Comparison of ENCODE assay signal across 21 cellular contexts in the genomic region with DNA sequence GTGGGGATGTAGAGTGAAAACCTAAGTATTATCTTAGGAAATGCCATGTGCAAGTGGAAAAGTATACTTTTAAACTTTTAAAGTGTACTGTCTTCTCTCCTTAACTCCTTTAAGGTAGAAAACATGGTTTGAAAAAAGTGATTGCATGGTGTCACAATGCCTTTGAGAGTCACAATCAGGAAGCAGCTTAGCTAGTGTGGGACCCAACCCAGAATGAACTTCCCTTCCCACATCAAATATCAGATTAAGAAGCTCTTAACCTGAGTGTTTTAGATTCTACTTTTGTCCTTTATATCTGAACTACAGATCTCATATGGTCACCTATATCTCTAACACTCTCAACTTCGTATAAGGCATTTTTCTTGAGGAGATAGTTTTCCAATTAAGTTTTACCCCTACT.
DNase-seq lines count a peak whose midpoint lies in the region; ATAC-seq and TF ChIP-seq lines count a peak whose summit lies in the region.
"Had no signal": no experiment of that assay in that cellular context is flagged by ENCODE, and none has a peak within 500 bp of the region (broad histone marks: within the 10 kb centered on the region; RNA-seq: fewer than 3 reads in every experiment).

No MANE protein-coding gene starts in this region.

- CTCF ChIA-PET in activated naive CD4-positive, alpha-beta T cell treated with anti-CD3 and anti-CD28 coated beads, Interleukin-2, amount 10 ng/mL, durations not matched to agents 7 days and 5 days (lab: Charles Lee) = no interaction called here
- CTCF ChIA-PET in CD8-positive, alpha-beta T cell (lab: Charles Lee) = interaction anchor here (1.4 kb wide), 1 partner anchor 13 kb away, joined by 3 read pairs; no protein-coding TSS in a partner anchor

- H3K27me3 ChIP-seq in CD8-positive, alpha-beta T cell (ENCODE audit: insufficient read depth, low read length) = no peaks in the 10 kb centered on the region
- H3K27me3 ChIP-seq: BE2C; BLaER1 treated with 17β-estradiol and CSF1 and Interleukin-3, amounts not matched to agents 10 nM and 100 nM had no signal

- H3K36me3 ChIP-seq in CD8-positive, alpha-beta T cell (ENCODE audit: insufficient read depth, low read length) = no peaks in the 10 kb centered on the region
- H3K36me3 ChIP-seq in KOPT-K1 (ENCODE audit: insufficient read depth, low read length) = no peaks in the 10 kb centered on the region
- H3K36me3 ChIP-seq: BE2C; BLaER1 treated with 17β-estradiol and CSF1 and Interleukin-3, amounts not matched to agents 10 nM and 100 nM had no signal

- H3K27ac Mint-ChIP-seq in activated naive CD4-positive, alpha-beta T cell treated with anti-CD3 and anti-CD28 coated beads, Interleukin-2, amount 10 ng/mL, durations not matched to agents 7 days and 5 days = peak overlapping the region; percentile 55
- H3K27ac Mint-ChIP-seq in CD8-positive, alpha-beta T cell = peak overlapping the region; percentile 87
- peak overlapping the region in 5 of 10 donors; percentile 62 to 92 (median 88) for H3K27ac Mint-ChIP-seq in naive thymus-derived CD8-positive, alpha-beta T cell
- H3K27ac Mint-ChIP-seq: CD14-positive monocyte, GM23338, H9 had no signal

- H3K36me3 Mint-ChIP-seq in activated naive CD4-positive, alpha-beta T cell treated with anti-CD3 and anti-CD28 coated beads, Interleukin-2, amount 10 ng/mL, durations not matched to agents 7 days and 5 days = peaks cover 54% of the 10 kb centered on the region
- peaks cover 12% of the 10 kb centered on the region for H3K36me3 Mint-ChIP-seq in CD8-positive, alpha-beta T cell
- H3K36me3 Mint-ChIP-seq in naive thymus-derived CD8-positive, alpha-beta T cell = peaks cover 0 to 71% (median 11%) of the 10 kb centered on the region in 3 donors
- H3K36me3 Mint-ChIP-seq: CD14-positive monocyte had no signal

- H3K9me3 ChIP-seq in CD8-positive, alpha-beta T cell (ENCODE audit: low read length) = no peaks in the 10 kb centered on the region
- H3K9me3 ChIP-seq in KOPT-K1 (ENCODE audit: insufficient read depth, low read length, poor library complexity, severe bottlenecking) = peaks cover 15% of the 10 kb centered on the region
- H3K9me3 ChIP-seq: A549; BE2C; BLaER1 treated with 17β-estradiol and CSF1 and Interleukin-3, amounts not matched to agents 10 nM and 100 nM had no signal

- H3K27ac ChIP-seq in CD8-positive, alpha-beta T cell (ENCODE audit: low read depth, low read length) = no peak overlapping the region
- H3K27ac ChIP-seq in KOPT-K1 (ENCODE audit: low read depth, low read length, poor library complexity, severe bottlenecking) = peak overlapping the region; percentile 66
- H3K27ac ChIP-seq: A549; BLaER1 treated with 17β-estradiol and CSF1 and Interleukin-3, amounts not matched to agents 10 nM and 100 nM had no signal

- peak; percentile 42 for ATAC-seq in CD8-positive, alpha-beta T cell
- ATAC-seq in naive thymus-derived CD8-positive, alpha-beta T cell = peak; percentile 65 to 91
- no peak for ATAC-seq in HG03378 (IDR thresholded peaks at IDR 0.05; ENCODE audit: unreplicated experiment)
- ATAC-seq: A549, GM23338, HCT116 had no signal

- no peak overlapping the region for H3K4me3 ChIP-seq in CD8-positive, alpha-beta T cell (ENCODE audit: low read depth, low read length)
- H3K4me3 ChIP-seq: A549; BLaER1 treated with 17β-estradiol and CSF1 and Interleukin-3, amounts not matched to agents 10 nM and 100 nM; GM23338 had no signal

- H3K4me3 Mint-ChIP-seq in activated naive CD4-positive, alpha-beta T cell treated with anti-CD3 and anti-CD28 coated beads, Interleukin-2, amount 10 ng/mL, durations not matched to agents 7 days and 5 days = no peak overlapping the region
- H3K4me3 Mint-ChIP-seq in CD8-positive, alpha-beta T cell = peak overlapping the region; percentile 37
- peak overlapping the region in 4 of 10 donors; percentile 50 to 72 (median 54) for H3K4me3 Mint-ChIP-seq in naive thymus-derived CD8-positive, alpha-beta T cell
- H3K4me3 Mint-ChIP-seq: CD14-positive monocyte; CD4-positive, alpha-beta memory T cell; GM23338; H9 had no signal

- peaks cover 2% of the 10 kb centered on the region for H3K9me3 Mint-ChIP-seq in activated naive CD4-positive, alpha-beta T cell treated with anti-CD3 and anti-CD28 coated beads, Interleukin-2, amount 10 ng/mL, durations not matched to agents 7 days and 5 days
- no peaks in the 10 kb centered on the region for H3K9me3 Mint-ChIP-seq in CD8-positive, alpha-beta T cell
- H3K9me3 Mint-ChIP-seq in naive thymus-derived CD8-positive, alpha-beta T cell = no peaks in the 10 kb centered on the region
- H3K9me3 Mint-ChIP-seq: CD4-positive, alpha-beta memory T cell; H9 had no signal

- peaks cover 37% of the 10 kb centered on the region for H3K4me1 ChIP-seq in CD8-positive, alpha-beta T cell (ENCODE audit: insufficient read depth, low read length)
- H3K4me1 ChIP-seq: A549; BE2C; BLaER1 treated with 17β-estradiol and CSF1 and Interleukin-3, amounts not matched to agents 10 nM and 100 nM had no signal

- TF ChIP-seq CTCF in CD8-positive, alpha-beta T cell (IDR thresholded peaks at IDR 0.05) = no peak

- no peaks in the 10 kb centered on the region for H3K27me3 Mint-ChIP-seq in activated naive CD4-positive, alpha-beta T cell treated with anti-CD3 and anti-CD28 coated beads, Interleukin-2, amount 10 ng/mL, durations not matched to agents 7 days and 5 days
- H3K27me3 Mint-ChIP-seq in CD8-positive, alpha-beta T cell (ENCODE audit: low read depth) = no peaks in the 10 kb centered on the region
- H3K27me3 Mint-ChIP-seq in naive thymus-derived CD8-positive, alpha-beta T cell = no peaks in the 10 kb centered on the region
- H3K27me3 Mint-ChIP-seq: CD4-positive, alpha-beta memory T cell had no signal

- H3K4me1 Mint-ChIP-seq in activated naive CD4-positive, alpha-beta T cell treated with anti-CD3 and anti-CD28 coated beads, Interleukin-2, amount 10 ng/mL, durations not matched to agents 7 days and 5 days = peaks cover 19% of the 10 kb centered on the region
- H3K4me1 Mint-ChIP-seq in CD8-positive, alpha-beta T cell (ENCODE audit: low read depth) = peaks cover 26% of the 10 kb centered on the region
- peaks cover 18 to 50% (median 29%) of the 10 kb centered on the region in 4 donors for H3K4me1 Mint-ChIP-seq in naive thymus-derived CD8-positive, alpha-beta T cell
- H3K4me1 Mint-ChIP-seq: CD14-positive monocyte, GM23338, H9 had no signal

- DNase-seq in activated naive CD4-positive, alpha-beta T cell treated with anti-CD3 and anti-CD28 coated beads, Interleukin-2, amount 10 ng/mL, durations not matched to agents 7 days and 5 days = no peak
- DNase-seq in activated naive CD4-positive, alpha-beta T cell (lab: John Stamatoyannopoulos, UW) = no peak
- no peak for DNase-seq in CD8-positive, alpha-beta T cell
- no peak for DNase-seq in naive thymus-derived CD8-positive, alpha-beta T cell
- DNase-seq in islet precursor cell = no peak
- DNase-seq: 8988T; ACHN; AML-193; BE2C; CD4-positive, alpha-beta memory T cell; DMS 273 treated with DMSO at 0.1 percent for 48 hours; DMS79; GF-D8; H9 had no signal

- POLR2A ChIA-PET in CD8-positive, alpha-beta T cell (lab: Charles Lee) = interaction anchor here (0.8 to 1.2 kb wide), 2 partner anchors 20 to 90 kb away, joined by 3 to 5 read pairs; no protein-coding TSS in a partner anchor
- POLR2A ChIA-PET in naive thymus-derived CD8-positive, alpha-beta T cell (lab: Charles Lee) = interaction anchor here (0.9 to 1.6 kb wide), 2 partner anchors 12 to 89 kb away, joined by 3 to 8 read pairs; no protein-coding TSS in a partner anchor

- intact Hi-C loops in CD8-positive, alpha-beta T cell (cut with DNase I, micrococcal nuclease) = no loop called here
